In the genomic region with DNA sequence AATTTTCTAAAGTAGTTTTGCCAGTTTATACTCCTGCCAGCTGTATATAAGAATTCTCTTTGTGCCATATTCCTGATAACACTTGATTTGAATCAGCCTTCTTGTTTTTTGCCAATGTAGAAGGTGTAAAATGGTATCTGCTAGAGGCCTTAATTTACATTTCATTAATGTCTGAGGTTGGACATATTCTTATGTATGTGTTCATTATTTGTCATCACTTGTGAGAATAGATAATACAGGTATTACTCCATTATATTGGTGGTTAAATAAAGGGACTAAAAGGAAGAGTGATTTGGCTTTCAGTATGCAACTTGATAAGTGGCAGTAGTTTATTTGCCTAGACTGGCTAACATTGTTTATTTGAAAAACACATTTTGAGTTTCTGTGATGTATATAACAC, we compare ENCODE assay signal across 32 cellular contexts.
"Had no signal": no experiment of that assay in that cellular context is flagged by ENCODE, and none has a peak within 500 bp of the region (broad histone marks: within the 10 kb centered on the region; RNA-seq: fewer than 3 reads in every experiment).

No MANE protein-coding gene starts in this region.

- H3K27ac Mint-ChIP-seq: activated B cell treated with CpG ODN at 0.5 μM for 24 hours; activated CD4-positive, alpha-beta memory T cell treated with anti-CD3 and anti-CD28 coated beads for 36 hours; activated CD4-positive, alpha-beta T cell treated with anti-CD3 and anti-CD28 coated beads, Interleukin-2, amount 10 ng/mL, durations not matched to agents 24 days and 14 days; activated CD8-positive, alpha-beta memory T cell treated with anti-CD3 and anti-CD28 coated beads, Interleukin-2, amount 10 ng/mL, durations not matched to agents 7 days and 5 days; activated CD8-positive, alpha-beta T cell treated with anti-CD3 and anti-CD28 coated beads, Interleukin-2, amount 10 ng/mL, durations not matched to agents 7 days and 5 days; activated naive CD4-positive, alpha-beta T cell treated with anti-CD3 and anti-CD28 coated beads for 36 hours; activated naive CD4-positive, alpha-beta T cell treated with anti-CD3 and anti-CD28 coated beads, Interleukin-2, amount 50 U/mL, for 72 hours; activated naive CD8-positive, alpha-beta T cell treated with anti-CD3 and anti-CD28 coated beads, Interleukin-2, amount 50 U/mL, for 24 hours; activated T-helper 1 cell treated with anti-CD3 and anti-CD28 coated beads, Interleukin-12 subunit alpha, Interleukin-12 subunit beta, Interleukin-2, Interleukin-4 antibody, amounts not matched to agents 30 ng/mL and 10 ng/mL and 1 ng/mL, durations not matched to agents 14 hours and 24 hours and 36 hours had no signal

- H3K9me3 ChIP-seq: adrenal gland, body of pancreas, esophagus muscularis mucosa, gastrocnemius medialis had no signal

- ATAC-seq: activated CD8-positive, alpha-beta memory T cell treated with anti-CD3 and anti-CD28 coated beads, Interleukin-2, amount 10 ng/mL, durations not matched to agents 7 days and 5 days; activated CD8-positive, alpha-beta T cell treated with anti-CD3 and anti-CD28 coated beads, Interleukin-2, amount 10 ng/mL, durations not matched to agents 7 days and 5 days; activated naive CD4-positive, alpha-beta T cell treated with anti-CD3 and anti-CD28 coated beads, Interleukin-2, amount 50 U/mL, for 72 hours; activated naive CD8-positive, alpha-beta T cell treated with anti-CD3 and anti-CD28 coated beads, Interleukin-2, amount 50 U/mL, for 24 hours; body of pancreas; effector memory CD8-positive, alpha-beta T cell; foreskin keratinocyte; gastrocnemius medialis; heart left ventricle had no signal

- H3K27me3 Mint-ChIP-seq: activated B cell treated with CpG ODN at 0.5 μM for 24 hours; activated CD4-positive, alpha-beta memory T cell treated with anti-CD3 and anti-CD28 coated beads for 36 hours; activated CD4-positive, alpha-beta T cell treated with anti-CD3 and anti-CD28 coated beads, Interleukin-2, amount 10 ng/mL, durations not matched to agents 24 days and 14 days; activated CD8-positive, alpha-beta memory T cell treated with anti-CD3 and anti-CD28 coated beads, Interleukin-2, amount 10 ng/mL, durations not matched to agents 7 days and 5 days; activated naive CD8-positive, alpha-beta T cell treated with anti-CD3 and anti-CD28 coated beads, Interleukin-2, amount 50 U/mL, for 24 hours; effector memory CD8-positive, alpha-beta T cell had no signal

- DNase-seq: activated B cell treated with CpG ODN at 0.5 μM for 24 hours; activated CD4-positive, alpha-beta memory T cell treated with anti-CD3 and anti-CD28 coated beads for 36 hours; activated CD4-positive, alpha-beta T cell treated with anti-CD3 and anti-CD28 coated beads for 1 hour; activated CD4-positive, alpha-beta T cell treated with anti-CD3 and anti-CD28 coated beads, Interleukin-2, amount 10 ng/mL, durations not matched to agents 24 days and 14 days; activated CD8-positive, alpha-beta memory T cell treated with anti-CD3 and anti-CD28 coated beads, Interleukin-2, amount 10 ng/mL, durations not matched to agents 7 days and 5 days; activated CD8-positive, alpha-beta memory T cell treated with anti-CD3 and anti-CD28 coated beads, Interleukin-2, amount 50 U/mL, for 4 hours; activated CD8-positive, alpha-beta T cell treated with anti-CD3 and anti-CD28 coated beads, Interleukin-2, amount 10 ng/mL, durations not matched to agents 7 days and 5 days; activated gamma-delta T cell treated with Interleukin-2 at 50 U/mL for 16 hours; activated naive CD4-positive, alpha-beta T cell treated with anti-CD3 and anti-CD28 coated beads for 36 hours; activated naive CD8-positive, alpha-beta T cell treated with anti-CD3 and anti-CD28 coated beads, Interleukin-2, amount 50 U/mL, for 24 hours; activated T-cell treated with anti-CD3 and anti-CD28 coated beads, Interleukin-2, amount 50 U/mL, for 1 hour; activated T-cell treated with anti-CD3 and anti-CD28 coated beads, Interleukin-2, amount 50 U/mL, for 48 hours; adrenal gland; amygdala; aorta; body of pancreas; caudate nucleus; cortex of kidney; dermis blood vessel endothelial cell; effector CD4-positive, alpha-beta T cell; effector memory CD8-positive, alpha-beta T cell; erythroblast; foreskin keratinocyte; gastrocnemius medialis; glutamatergic neuron; heart left ventricle; T-helper 1 cell; T1000; WERI-Rb-1 had no signal

- H3K9me3 Mint-ChIP-seq: activated CD4-positive, alpha-beta memory T cell treated with anti-CD3 and anti-CD28 coated beads for 36 hours; activated naive CD8-positive, alpha-beta T cell treated with anti-CD3 and anti-CD28 coated beads, Interleukin-2, amount 50 U/mL, for 24 hours; activated T-helper 1 cell treated with anti-CD3 and anti-CD28 coated beads, Interleukin-12 subunit alpha, Interleukin-12 subunit beta, Interleukin-2, Interleukin-4 antibody, amounts not matched to agents 30 ng/mL and 10 ng/mL and 1 ng/mL, durations not matched to agents 14 hours and 24 hours and 36 hours; effector memory CD8-positive, alpha-beta T cell had no signal

- H3K4me3 Mint-ChIP-seq: activated B cell treated with CpG ODN at 0.5 μM for 24 hours; activated CD4-positive, alpha-beta memory T cell treated with anti-CD3 and anti-CD28 coated beads for 36 hours; activated CD4-positive, alpha-beta T cell treated with anti-CD3 and anti-CD28 coated beads, Interleukin-2, amount 10 ng/mL, durations not matched to agents 24 days and 14 days; activated CD8-positive, alpha-beta memory T cell treated with anti-CD3 and anti-CD28 coated beads, Interleukin-2, amount 10 ng/mL, durations not matched to agents 7 days and 5 days; activated CD8-positive, alpha-beta T cell treated with anti-CD3 and anti-CD28 coated beads, Interleukin-2, amount 10 ng/mL, durations not matched to agents 7 days and 5 days; activated naive CD4-positive, alpha-beta T cell treated with anti-CD3 and anti-CD28 coated beads for 36 hours; activated naive CD8-positive, alpha-beta T cell treated with anti-CD3 and anti-CD28 coated beads, Interleukin-2, amount 50 U/mL, for 24 hours; activated T-helper 1 cell treated with anti-CD3 and anti-CD28 coated beads, Interleukin-12 subunit alpha, Interleukin-12 subunit beta, Interleukin-2, Interleukin-4 antibody, amounts not matched to agents 30 ng/mL and 10 ng/mL and 1 ng/mL, durations not matched to agents 14 hours and 24 hours and 36 hours had no signal
